8 cellular contexts compared by ENCODE assay signal in genomic region chr6:110949679-110950285, GRCh38.
DNase-seq lines count a peak whose midpoint lies in the region; ATAC-seq and TF ChIP-seq lines count a peak whose summit lies in the region.

No MANE protein-coding gene starts in this region.

- TF ChIP-seq POLR2A in erythroblast (IDR thresholded peaks at IDR 0.05; ENCODE audit: low read length): no peak

- peak; percentile 58 for DNase-seq in NCI-H2171 treated with DMSO at 0.1 percent for 48 hours (lab: John Stamatoyannopoulos, UW)
- DNase-seq in NCI-H2171 (lab: John Stamatoyannopoulos, UW): no peak
- peak; percentile 16 for DNase-seq in NCI-H774 (lab: John Stamatoyannopoulos, UW)
- DNase-seq in erythroblast (lab: John Stamatoyannopoulos, UW): peak; percentile 27 to 55
- peak; percentile 29 for DNase-seq in retina
- no peak for DNase-seq in activated CD4-positive, alpha-beta T cell treated with anti-CD3 and anti-CD28 coated beads, Interleukin-2, amount 50 U/mL, for 1 hour
- DNase-seq in posterior cingulate gyrus: no peak

- intact Hi-C loops in posterior cingulate gyrus (cut with DNase I): loop anchor here (1.0 kb wide), 2 partner anchors 267 to 421 kb away; no protein-coding TSS in a partner anchor

- no peak for ATAC-seq in HG03095 (IDR thresholded peaks at IDR 0.05; ENCODE audit: unreplicated experiment)

Comparison
In these comparisons a context has a peak if more than half of its experiments do, and no peak if none do; other contexts are left out.
1. DNase-seq: peak in NCI-H2171 treated with DMSO at 0.1 percent for 48 hours (single experiment), NCI-H774 (single experiment), erythroblast (2 of 2) and retina (single experiment); none in NCI-H2171 (single experiment), activated CD4-positive, alpha-beta T cell treated with anti-CD3 and anti-CD28 coated beads, Interleukin-2, amount 50 U/mL, for 1 hour (single experiment) and posterior cingulate gyrus (0 of 10).